18 cellular contexts compared by ENCODE assay signal in the genomic region with DNA sequence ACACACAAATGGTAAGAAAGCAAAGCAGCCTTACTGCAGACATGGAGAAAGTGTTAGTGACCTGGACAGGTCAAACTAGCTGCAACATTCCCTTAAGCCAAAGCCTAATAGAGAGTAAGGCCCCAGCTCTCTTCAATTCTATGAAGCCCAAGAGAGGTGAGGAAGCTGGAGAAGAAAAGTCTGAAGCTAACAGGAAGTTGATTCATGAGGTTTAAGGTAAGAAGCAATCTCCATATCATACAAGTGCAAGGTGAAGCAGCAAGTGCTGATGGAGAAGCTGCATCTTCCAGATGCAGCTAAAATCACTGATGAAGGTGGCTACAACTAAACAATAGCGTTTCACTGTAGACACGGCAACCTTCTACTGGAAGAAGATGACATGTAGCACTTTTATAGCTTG. TPM values are rescaled to one million over a fixed set of nuclear protein-coding genes. Genes with fewer than 3 reads are reported as not detected.
DNase-seq lines count a peak whose midpoint lies in the region; ATAC-seq and TF ChIP-seq lines count a peak whose summit lies in the region.
"Had no signal": no experiment of that assay in that cellular context is flagged by ENCODE, and none has a peak within 500 bp of the region (broad histone marks: within the 10 kb centered on the region; RNA-seq: fewer than 3 reads in every experiment).

No MANE protein-coding gene starts in this region.

- H3K9me3 ChIP-seq in upper lobe of left lung: no peaks in the 10 kb centered on the region
- H3K9me3 ChIP-seq: BLaER1 had no signal

- H3K27me3 ChIP-seq in upper lobe of left lung: no peaks in the 10 kb centered on the region
- H3K27me3 ChIP-seq: BLaER1 had no signal

- H3K36me3 ChIP-seq in upper lobe of left lung: no peaks in the 10 kb centered on the region

- no peak overlapping the region for H3K27ac Mint-ChIP-seq in activated CD4-positive, alpha-beta T cell treated with anti-CD3 and anti-CD28 coated beads for 36 hours
- H3K27ac Mint-ChIP-seq in natural killer cell: peak overlapping the region; percentile 6 to 56
- peak overlapping the region in 1 of 2 donors; percentile 47 for H3K27ac Mint-ChIP-seq in natural killer cell treated with Interleukin-12 subunit alpha and Interleukin-12 subunit beta and Interleukin-15 and Interleukin-18, amount 100 ng/mL, for 72 hours

- TF ChIP-seq POLR2A in upper lobe of left lung (IDR thresholded peaks at IDR 0.05): no peak

- no peak overlapping the region for H3K27ac ChIP-seq in upper lobe of left lung
- H3K27ac ChIP-seq: 22Rv1, BLaER1 had no signal

- POLR2A ChIA-PET in activated CD4-positive, alpha-beta T cell treated with anti-CD3 and anti-CD28 coated beads for 36 hours (lab: Charles Lee): interaction anchor here (0.6 kb wide), 1 partner anchor 27 kb away, joined by 4 read pairs; no protein-coding TSS in a partner anchor

- ATAC-seq in activated CD4-positive, alpha-beta T cell treated with anti-CD3 and anti-CD28 coated beads for 36 hours: peak; percentile 44
- peak; percentile 24 to 38 (median 38) for ATAC-seq in natural killer cell
- no peak for ATAC-seq in natural killer cell treated with Interleukin-12 subunit alpha and Interleukin-12 subunit beta and Interleukin-15 and Interleukin-18, amount 100 ng/mL, for 72 hours
- no peak for ATAC-seq in HG03378 (IDR thresholded peaks at IDR 0.05; ENCODE audit: unreplicated experiment)
- no peak for ATAC-seq in upper lobe of left lung (ENCODE audit: low FRiP score in 2 of 2)
- ATAC-seq in HG02840 (IDR thresholded peaks at IDR 0.05; ENCODE audit: low FRiP score, unreplicated experiment): no peak
- ATAC-seq: Panc1 had no signal

- TF ChIP-seq EP300 in upper lobe of left lung (IDR thresholded peaks at IDR 0.05): no peak

- CTCF ChIA-PET in activated CD4-positive, alpha-beta T cell treated with anti-CD3 and anti-CD28 coated beads for 36 hours (lab: Charles Lee): no interaction called here

- H3K4me3 Mint-ChIP-seq in activated CD4-positive, alpha-beta T cell treated with anti-CD3 and anti-CD28 coated beads for 36 hours: no peak overlapping the region
- no peak overlapping the region for H3K4me3 Mint-ChIP-seq in natural killer cell
- H3K4me3 Mint-ChIP-seq in natural killer cell treated with Interleukin-12 subunit alpha and Interleukin-12 subunit beta and Interleukin-15 and Interleukin-18, amount 100 ng/mL, for 72 hours: no peak overlapping the region

- peaks cover 22% of the 10 kb centered on the region for H3K36me3 Mint-ChIP-seq in activated CD4-positive, alpha-beta T cell treated with anti-CD3 and anti-CD28 coated beads for 36 hours (ENCODE audit: low read depth)
- no peaks in the 10 kb centered on the region for H3K36me3 Mint-ChIP-seq in natural killer cell
- H3K36me3 Mint-ChIP-seq in natural killer cell treated with Interleukin-12 subunit alpha and Interleukin-12 subunit beta and Interleukin-15 and Interleukin-18, amount 100 ng/mL, for 72 hours: no peaks in the 10 kb centered on the region

- intact Hi-C loops in activated CD4-positive, alpha-beta T cell treated with anti-CD3 and anti-CD28 coated beads for 36 hours (cut with DNase I, micrococcal nuclease): loop anchor here in 1 of 2 experiments (10.0 kb wide), 1 partner anchor 393 kb away; no protein-coding TSS in a partner anchor
- intact Hi-C loops in natural killer cell (cut with micrococcal nuclease): no loop called here

- peaks cover 66% of the 10 kb centered on the region for H3K4me1 Mint-ChIP-seq in activated CD4-positive, alpha-beta T cell treated with anti-CD3 and anti-CD28 coated beads for 36 hours
- H3K4me1 Mint-ChIP-seq in natural killer cell: peaks cover 70 to 76% of the 10 kb centered on the region in 2 donors
- peaks cover 50 to 51% of the 10 kb centered on the region in 2 donors for H3K4me1 Mint-ChIP-seq in natural killer cell treated with Interleukin-12 subunit alpha and Interleukin-12 subunit beta and Interleukin-15 and Interleukin-18, amount 100 ng/mL, for 72 hours (ENCODE audit: low read depth in 2 of 2)

- H3K27me3 Mint-ChIP-seq in activated CD4-positive, alpha-beta T cell treated with anti-CD3 and anti-CD28 coated beads for 36 hours: no peaks in the 10 kb centered on the region
- H3K27me3 Mint-ChIP-seq in natural killer cell (ENCODE audit: low read depth in 2 of 2): no peaks in the 10 kb centered on the region
- no peaks in the 10 kb centered on the region for H3K27me3 Mint-ChIP-seq in natural killer cell treated with Interleukin-12 subunit alpha and Interleukin-12 subunit beta and Interleukin-15 and Interleukin-18, amount 100 ng/mL, for 72 hours

- no peaks in the 10 kb centered on the region for H3K9me3 Mint-ChIP-seq in activated CD4-positive, alpha-beta T cell treated with anti-CD3 and anti-CD28 coated beads for 36 hours (ENCODE audit: low read depth)
- H3K9me3 Mint-ChIP-seq in natural killer cell: no peaks in the 10 kb centered on the region
- H3K9me3 Mint-ChIP-seq in natural killer cell treated with Interleukin-12 subunit alpha and Interleukin-12 subunit beta and Interleukin-15 and Interleukin-18, amount 100 ng/mL, for 72 hours: no peaks in the 10 kb centered on the region

- H3K4me1 ChIP-seq in upper lobe of left lung: peaks cover 28 to 61% (median 36%) of the 10 kb centered on the region in 4 donors

- WGBS in upper lobe of left lung, 2 donors: 87 to 91% methylated on average over 2 of the region's 2 CpGs

- TF ChIP-seq CTCF in natural killer cell (IDR thresholded peaks at IDR 0.05) (no peak), upper lobe of left lung (IDR thresholded peaks at IDR 0.05) (no peak)

- H3K4me3 ChIP-seq in upper lobe of left lung: no peak overlapping the region
- H3K4me3 ChIP-seq: BLaER1 had no signal

- DNase-seq in activated CD4-positive, alpha-beta T cell treated with anti-CD3 and anti-CD28 coated beads for 36 hours: no peak
- no peak for DNase-seq in activated CD4-positive, alpha-beta T cell treated with anti-CD3 and anti-CD28 coated beads for 4 hours
- no peak for DNase-seq in natural killer cell
- no peak for DNase-seq in natural killer cell treated with Interleukin-12 subunit alpha and Interleukin-12 subunit beta and Interleukin-15 and Interleukin-18, amount 100 ng/mL, for 72 hours (ENCODE audit: low spot score)
- peak; percentile 33 for DNase-seq in left kidney (ENCODE audit: low read depth, low spot score)
- DNase-seq in upper lobe of left lung: no peak
- DNase-seq: DMS153, EL, Kasumi-1, NCI-H1417, NCI-H2029, NCI-H510A, NCI-H82 had no signal

RNA-seq across cellular contexts. Expression of gene PPP1R12A, which starts 53.5 kb away (rescaled TPM):
- 100 to 1,000 TPM in 1 of 2 experiments, 10 to 100 TPM in 1; 72.2 to 134 TPM for total RNA-seq in activated CD4-positive, alpha-beta T cell treated with anti-CD3 and anti-CD28 coated beads for 36 hours
- total RNA-seq in natural killer cell (100 to 1,000 TPM; 145 to 192 (median 185) TPM), upper lobe of left lung (100 to 1,000 TPM in 3 of 6 donors, 10 to 100 TPM in 3; 50.7 to 234 (median 90.4) TPM)
- total RNA-seq in natural killer cell treated with Interleukin-12 subunit alpha and Interleukin-12 subunit beta and Interleukin-15 and Interleukin-18, amount 100 ng/mL, for 72 hours: 100 to 1,000 TPM; 112 to 131 TPM

Comparison
In these comparisons a context has a peak if more than half of its experiments do, and no peak if none do; other contexts are left out.
1. ATAC-seq: peak in activated CD4-positive, alpha-beta T cell treated with anti-CD3 and anti-CD28 coated beads for 36 hours (single experiment) and natural killer cell (3 of 3); none in natural killer cell treated with Interleukin-12 subunit alpha and Interleukin-12 subunit beta and Interleukin-15 and Interleukin-18, amount 100 ng/mL, for 72 hours (0 of 2), HG03378 (single experiment), upper lobe of left lung (0 of 2) and HG02840 (single experiment).